9 cellular contexts compared by ENCODE assay signal in the genomic region with DNA sequence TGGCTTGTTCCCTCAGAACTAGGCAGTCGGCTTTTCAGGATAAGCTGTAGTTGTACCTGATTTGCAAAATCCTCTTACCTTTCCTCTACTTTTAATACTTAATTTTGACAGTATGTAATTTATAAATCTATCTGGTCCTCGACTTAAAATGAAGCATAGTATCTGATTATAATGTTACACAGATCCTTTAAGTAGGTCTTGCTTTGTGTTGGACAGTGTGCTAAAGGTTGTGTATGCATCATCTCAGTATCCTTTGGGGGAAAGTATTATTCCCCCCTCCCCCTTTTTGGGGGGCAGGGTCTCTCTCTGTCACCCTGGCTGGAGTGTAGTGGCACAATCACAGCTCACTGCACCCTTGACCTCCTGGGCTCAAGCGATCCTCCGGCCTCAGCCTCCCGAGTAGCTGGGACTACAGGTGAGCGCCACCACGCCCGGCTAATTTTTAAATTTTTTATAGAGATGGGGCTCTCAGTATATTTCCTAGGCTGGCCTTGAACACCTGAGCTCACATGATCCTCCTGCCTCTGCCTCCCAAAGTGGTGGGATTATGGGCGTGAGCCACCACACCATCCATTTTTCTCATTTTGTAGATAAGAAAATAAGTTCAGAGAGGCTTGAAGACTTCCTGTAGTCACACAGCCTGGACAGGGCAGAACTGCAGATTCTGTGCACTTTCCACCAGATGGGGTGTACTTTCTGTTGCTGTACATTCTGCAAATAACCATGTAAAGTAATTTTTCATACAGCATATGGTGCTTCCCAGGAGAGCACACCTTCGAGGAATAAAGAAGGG. TPM values are rescaled to one million over a fixed set of nuclear protein-coding genes. Genes with fewer than 3 reads are reported as not detected.
A peak's percentile ranks its signal among the peaks of the same experiment; 100 is the strongest.
DNase-seq lines count a peak whose midpoint lies in the region; FAIRE-seq and TF ChIP-seq lines count a peak whose summit lies in the region.
"Had no signal": no experiment of that assay in that cellular context is flagged by ENCODE, and none has a peak within 500 bp of the region (broad histone marks: within the 10 kb centered on the region; RNA-seq: fewer than 3 reads in every experiment).

No MANE protein-coding gene starts in this region.

- H3K36me3 ChIP-seq in SJCRH30: no peaks in the 10 kb centered on the region

- no peak overlapping the region for H3K27ac ChIP-seq in SJCRH30

- peak; percentile 70 for DNase-seq in DMS53 treated with DMSO at 0.1 percent for 48 hours (lab: John Stamatoyannopoulos, UW; ENCODE audit: unreplicated experiment)
- no peak for DNase-seq in DMS53 (lab: John Stamatoyannopoulos, UW)
- DNase-seq in SJCRH30: no peak
- no peak for DNase-seq in fibroblast of villous mesenchyme (ENCODE audit: low read depth)
- peak; percentile 21 for DNase-seq in stimulated activated CD8-positive, alpha-beta memory T cell treated with anti-CD3 and anti-CD28 coated beads, Interleukin-4, amount 100 ng/mL, for 48 hours
- DNase-seq in NCI-H524 (lab: John Stamatoyannopoulos, UW): no peak
- DNase-seq in SHP77 treated with DMSO at 0.1 percent for 48 hours (lab: John Stamatoyannopoulos, UW): no peak
- DNase-seq in GM12892 (ENCODE audit: insufficient read length): no peak

- TF ChIP-seq POLR2A in GM12892 (IDR thresholded peaks at IDR 0.05; ENCODE audit: low read depth, low read length): no peak

- H3K27me3 ChIP-seq in SJCRH30: no peaks in the 10 kb centered on the region

- no peak for FAIRE-seq in GM12892 (lab: Jason Lieb, UNC)
- FAIRE-seq: A204.1 had no signal

- H3K4me3 ChIP-seq in SJCRH30 (peak overlapping the region; percentile 89), fibroblast of villous mesenchyme (ENCODE audit: low read depth, low read length) (peak overlapping the region; percentile 49)

- no peak for TF ChIP-seq CTCF in fibroblast of villous mesenchyme (IDR thresholded peaks at IDR 0.05; ENCODE audit: insufficient read depth, low read depth, low read length)

- H3K4me1 ChIP-seq in SJCRH30: peaks cover 9% of the 10 kb centered on the region; the same call in 1 of the 2 replicates

- H3K9me3 ChIP-seq in SJCRH30 (replicated peaks): no peaks in the 10 kb centered on the region

RNA-seq across cellular contexts. Expression of a gene that starts 0.8 kb away (rescaled TPM):
- total RNA-seq in SJCRH30 (2014; rRNA removed; shearing (Covaris generic)): 28.2 and 29.7 TPM in 2 replicates
- 23.8 and 48.4 TPM in 2 replicates for total RNA-seq in fibroblast of villous mesenchyme
- 15.9 TPM for polyA plus RNA-seq in GM12892 (2012; ENCODE audit: missing spikeins)

RNA-seq across cellular contexts. Expression of a gene that starts 10.3 kb away (rescaled TPM):
- 0.23 and 0.24 TPM in 2 replicates for total RNA-seq in SJCRH30 (2014; rRNA removed; shearing (Covaris generic))
- total RNA-seq in fibroblast of villous mesenchyme: 17.1 and 35.8 TPM in 2 replicates
- 28.8 TPM for polyA plus RNA-seq in GM12892 (2012; ENCODE audit: missing spikeins)

Comparison
In these comparisons a context has a peak if more than half of its experiments do, and no peak if none do; other contexts are left out.
1. DNase-seq: peak in DMS53 treated with DMSO at 0.1 percent for 48 hours (single experiment) and stimulated activated CD8-positive, alpha-beta memory T cell treated with anti-CD3 and anti-CD28 coated beads, Interleukin-4, amount 100 ng/mL, for 48 hours (single experiment); none in DMS53 (single experiment), SJCRH30 (0 of 2), fibroblast of villous mesenchyme (single experiment), NCI-H524 (0 of 2), SHP77 treated with DMSO at 0.1 percent for 48 hours (single experiment) and GM12892 (single experiment).
2. RNA of a gene that starts 10.3 kb away (total RNA-seq): 17.1 to 35.8 TPM in fibroblast of villous mesenchyme; 0.23 to 0.24 TPM in SJCRH30; every median in the first group is over 10 times any median in the second.